In the genomic region with DNA sequence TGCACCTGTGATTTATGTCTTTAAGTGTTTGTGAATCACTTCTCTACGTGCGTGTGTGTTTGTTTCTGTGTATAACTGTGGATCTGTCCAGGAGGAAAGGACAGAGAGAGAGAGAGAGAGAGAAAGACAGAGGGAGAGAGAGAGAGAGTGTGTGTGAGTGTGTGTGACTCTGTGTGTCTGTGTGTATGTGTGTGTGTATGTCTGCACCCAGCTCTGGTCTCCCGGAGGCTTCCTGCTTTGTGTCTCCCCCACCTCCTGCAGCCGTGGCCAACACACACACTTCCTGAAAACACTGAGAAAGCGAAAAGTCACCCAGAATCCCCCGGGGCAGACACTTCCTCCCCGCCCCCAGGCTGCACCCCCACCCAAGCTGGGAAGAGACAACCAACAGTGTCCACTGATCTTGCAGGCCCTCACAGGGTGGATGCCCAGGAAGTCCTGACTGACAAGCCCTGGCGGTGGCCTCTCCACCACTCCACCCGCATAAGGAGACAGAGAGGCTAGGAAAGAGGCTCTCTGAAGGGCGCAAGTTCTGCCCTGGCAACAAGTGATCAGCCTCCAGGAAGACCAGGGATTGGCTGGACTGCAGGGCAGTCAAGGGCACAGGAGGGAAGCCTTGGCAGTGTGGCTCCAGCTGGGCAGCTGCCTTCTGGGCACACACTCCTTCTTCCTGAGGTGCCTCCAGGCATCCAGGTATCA, we compare ENCODE assay signal across 1 cellular context.
A peak's percentile ranks its signal among the peaks of the same experiment; 100 is the strongest.
TF ChIP-seq lines count a peak whose summit lies in the region.

No MANE protein-coding gene starts in this region.

TF ChIP-seq in K562, 482 proteins besides CTCF, POLR2A, EP300 and RAD21 (continued from another document and continues in another):
- TF ChIP-seq, protein P1, sequence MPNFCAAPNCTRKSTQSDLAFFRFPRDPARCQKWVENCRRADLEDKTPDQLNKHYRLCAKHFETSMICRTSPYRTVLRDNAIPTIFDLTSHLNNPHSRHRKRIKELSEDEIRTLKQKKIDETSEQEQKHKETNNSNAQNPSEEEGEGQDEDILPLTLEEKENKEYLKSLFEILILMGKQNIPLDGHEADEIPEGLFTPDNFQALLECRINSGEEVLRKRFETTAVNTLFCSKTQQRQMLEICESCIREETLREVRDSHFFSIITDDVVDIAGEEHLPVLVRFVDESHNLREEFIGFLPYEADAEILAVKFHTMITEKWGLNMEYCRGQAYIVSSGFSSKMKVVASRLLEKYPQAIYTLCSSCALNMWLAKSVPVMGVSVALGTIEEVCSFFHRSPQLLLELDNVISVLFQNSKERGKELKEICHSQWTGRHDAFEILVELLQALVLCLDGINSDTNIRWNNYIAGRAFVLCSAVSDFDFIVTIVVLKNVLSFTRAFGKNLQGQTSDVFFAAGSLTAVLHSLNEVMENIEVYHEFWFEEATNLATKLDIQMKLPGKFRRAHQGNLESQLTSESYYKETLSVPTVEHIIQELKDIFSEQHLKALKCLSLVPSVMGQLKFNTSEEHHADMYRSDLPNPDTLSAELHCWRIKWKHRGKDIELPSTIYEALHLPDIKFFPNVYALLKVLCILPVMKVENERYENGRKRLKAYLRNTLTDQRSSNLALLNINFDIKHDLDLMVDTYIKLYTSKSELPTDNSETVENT (CRISPR knock-in tag; IDR thresholded peaks at IDR 0.05) = no peak
- TF ChIP-seq ZNF184 (CRISPR knock-in tag; IDR thresholded peaks at IDR 0.05) (no peak), RBBP5 (IDR thresholded peaks at IDR 0.05; ENCODE audit: borderline replicate concordance, insufficient read depth, low read length, poor library complexity, severe bottlenecking) (no peak), NEUROD1 (IDR thresholded peaks at IDR 0.05; ENCODE audit: borderline replicate concordance, low read depth, low read length, partially characterized antibody) (no peak), KLF13 (tag; IDR thresholded peaks at IDR 0.05; ENCODE audit: borderline replicate concordance, low read depth) (no peak), NFE2 (IDR thresholded peaks at IDR 0.05; ENCODE audit: low read depth) (no peak), NCOA6 (IDR thresholded peaks at IDR 0.05) (no peak), KLF1 (tag; IDR thresholded peaks at IDR 0.05) (no peak), POLR2AphosphoS5 (IDR thresholded peaks at IDR 0.05; ENCODE audit: control insufficient read depth, insufficient read depth, low read depth, low read length) (peak; percentile 49; the same call in 1 of the 2 replicates), ZNF408 (CRISPR knock-in tag; IDR thresholded peaks at IDR 0.05; ENCODE audit: low read depth) (no peak), ZNF644 (tag; IDR thresholded peaks at IDR 0.05; ENCODE audit: low read depth) (no peak), ATF7 (IDR thresholded peaks at IDR 0.05) (no peak), JUN (IDR thresholded peaks at IDR 0.05; ENCODE audit: borderline replicate concordance, low read depth, low read length) (no peak), JUN (CRISPR knock-in tag; IDR thresholded peaks at IDR 0.05; ENCODE audit: borderline replicate concordance) (no peak), MEF2A (IDR thresholded peaks at IDR 0.05; ENCODE audit: control insufficient read depth, low read depth, low read length) (no peak), DMBX1 (CRISPR knock-in tag; IDR thresholded peaks at IDR 0.05; ENCODE audit: borderline replicate concordance) (no peak), CTBP1 (IDR thresholded peaks at IDR 0.05; ENCODE audit: borderline replicate concordance) (no peak), ZNF75A (CRISPR knock-in tag; IDR thresholded peaks at IDR 0.05) (no peak), SREBF2 (CRISPR knock-in tag; IDR thresholded peaks at IDR 0.05) (no peak), SRSF1 (IDR thresholded peaks at IDR 0.05; ENCODE audit: low read depth, low read length) (no peak), NFYB (IDR thresholded peaks at IDR 0.05; ENCODE audit: extremely low read depth, insufficient read length) (peak; percentile 84), MCM2 (IDR thresholded peaks at IDR 0.05; ENCODE audit: low read depth) (no peak), RHOXF2B (CRISPR knock-in tag; conservative IDR thresholded peaks at IDR 0.05) (no peak), FOXP1 (CRISPR knock-in tag; IDR thresholded peaks at IDR 0.05) (no peak), PHTF2 (CRISPR knock-in tag; IDR thresholded peaks at IDR 0.05) (no peak), KHSRP (IDR thresholded peaks at IDR 0.05) (0 out of 2 replicates have a peak, but pooled peaks have one; percentile 49), XRCC3 (IDR thresholded peaks at IDR 0.05) (no peak), LARP7 (IDR thresholded peaks at IDR 0.05) (peak; percentile 83; the same call in 1 of the 2 replicates), SNIP1 (IDR thresholded peaks at IDR 0.05; ENCODE audit: low read depth) (no peak), ELF4 (CRISPR knock-in tag; IDR thresholded peaks at IDR 0.05) (peak; percentile 90), ZNF217 (CRISPR knock-in tag; IDR thresholded peaks at IDR 0.05) (no peak), MYC (IDR thresholded peaks at IDR 0.05; ENCODE audit: low read depth, low read length) (peak; percentile 32; the same call in 1 of the 2 replicates), MYC (CRISPR knock-in tag; IDR thresholded peaks at IDR 0.05; ENCODE audit: borderline replicate concordance, low read depth) (no peak), GTF2A2 (tag; IDR thresholded peaks at IDR 0.05) (no peak), NFIC (IDR thresholded peaks at IDR 0.05) (peak; percentile 20; the same call in 1 of the 2 replicates), NR3C1 (CRISPR knock-in tag; IDR thresholded peaks at IDR 0.05) (no peak), THRAP3 (IDR thresholded peaks at IDR 0.05; ENCODE audit: borderline replicate concordance) (peak; percentile 71; the same call in 1 of the 2 replicates), FOXK1 (CRISPR knock-in tag; IDR thresholded peaks at IDR 0.05; ENCODE audit: borderline replicate concordance) (no peak), RBM17 (IDR thresholded peaks at IDR 0.05; ENCODE audit: borderline replicate concordance, low read depth, low read length) (no peak)
- TF ChIP-seq, protein P2, sequence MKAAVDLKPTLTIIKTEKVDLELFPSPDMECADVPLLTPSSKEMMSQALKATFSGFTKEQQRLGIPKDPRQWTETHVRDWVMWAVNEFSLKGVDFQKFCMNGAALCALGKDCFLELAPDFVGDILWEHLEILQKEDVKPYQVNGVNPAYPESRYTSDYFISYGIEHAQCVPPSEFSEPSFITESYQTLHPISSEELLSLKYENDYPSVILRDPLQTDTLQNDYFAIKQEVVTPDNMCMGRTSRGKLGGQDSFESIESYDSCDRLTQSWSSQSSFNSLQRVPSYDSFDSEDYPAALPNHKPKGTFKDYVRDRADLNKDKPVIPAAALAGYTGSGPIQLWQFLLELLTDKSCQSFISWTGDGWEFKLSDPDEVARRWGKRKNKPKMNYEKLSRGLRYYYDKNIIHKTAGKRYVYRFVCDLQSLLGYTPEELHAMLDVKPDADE (conservative IDR thresholded peaks at IDR 0.05; ENCODE audit: control insufficient read depth, low read depth, low read length) = no peak
- TF ChIP-seq, protein P3, sequence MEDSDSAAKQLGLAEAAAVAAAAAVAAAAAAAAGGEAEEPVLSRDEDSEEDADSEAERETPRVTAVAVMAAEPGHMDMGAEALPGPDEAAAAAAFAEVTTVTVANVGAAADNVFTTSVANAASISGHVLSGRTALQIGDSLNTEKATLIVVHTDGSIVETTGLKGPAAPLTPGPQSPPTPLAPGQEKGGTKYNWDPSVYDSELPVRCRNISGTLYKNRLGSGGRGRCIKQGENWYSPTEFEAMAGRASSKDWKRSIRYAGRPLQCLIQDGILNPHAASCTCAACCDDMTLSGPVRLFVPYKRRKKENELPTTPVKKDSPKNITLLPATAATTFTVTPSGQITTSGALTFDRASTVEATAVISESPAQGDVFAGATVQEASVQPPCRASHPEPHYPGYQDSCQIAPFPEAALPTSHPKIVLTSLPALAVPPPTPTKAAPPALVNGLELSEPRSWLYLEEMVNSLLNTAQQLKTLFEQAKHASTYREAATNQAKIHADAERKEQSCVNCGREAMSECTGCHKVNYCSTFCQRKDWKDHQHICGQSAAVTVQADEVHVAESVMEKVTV (CRISPR knock-in tag; IDR thresholded peaks at IDR 0.05) = no peak
- TF ChIP-seq, protein P4, sequence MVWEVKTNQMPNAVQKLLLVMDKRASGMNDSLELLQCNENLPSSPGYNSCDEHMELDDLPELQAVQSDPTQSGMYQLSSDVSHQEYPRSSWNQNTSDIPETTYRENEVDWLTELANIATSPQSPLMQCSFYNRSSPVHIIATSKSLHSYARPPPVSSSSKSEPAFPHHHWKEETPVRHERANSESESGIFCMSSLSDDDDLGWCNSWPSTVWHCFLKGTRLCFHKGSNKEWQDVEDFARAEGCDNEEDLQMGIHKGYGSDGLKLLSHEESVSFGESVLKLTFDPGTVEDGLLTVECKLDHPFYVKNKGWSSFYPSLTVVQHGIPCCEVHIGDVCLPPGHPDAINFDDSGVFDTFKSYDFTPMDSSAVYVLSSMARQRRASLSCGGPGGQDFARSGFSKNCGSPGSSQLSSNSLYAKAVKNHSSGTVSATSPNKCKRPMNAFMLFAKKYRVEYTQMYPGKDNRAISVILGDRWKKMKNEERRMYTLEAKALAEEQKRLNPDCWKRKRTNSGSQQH (CRISPR knock-in tag; IDR thresholded peaks at IDR 0.05) = 0 out of 2 replicates have a peak, but pooled peaks have one; percentile 26
- TF ChIP-seq, protein P5, sequence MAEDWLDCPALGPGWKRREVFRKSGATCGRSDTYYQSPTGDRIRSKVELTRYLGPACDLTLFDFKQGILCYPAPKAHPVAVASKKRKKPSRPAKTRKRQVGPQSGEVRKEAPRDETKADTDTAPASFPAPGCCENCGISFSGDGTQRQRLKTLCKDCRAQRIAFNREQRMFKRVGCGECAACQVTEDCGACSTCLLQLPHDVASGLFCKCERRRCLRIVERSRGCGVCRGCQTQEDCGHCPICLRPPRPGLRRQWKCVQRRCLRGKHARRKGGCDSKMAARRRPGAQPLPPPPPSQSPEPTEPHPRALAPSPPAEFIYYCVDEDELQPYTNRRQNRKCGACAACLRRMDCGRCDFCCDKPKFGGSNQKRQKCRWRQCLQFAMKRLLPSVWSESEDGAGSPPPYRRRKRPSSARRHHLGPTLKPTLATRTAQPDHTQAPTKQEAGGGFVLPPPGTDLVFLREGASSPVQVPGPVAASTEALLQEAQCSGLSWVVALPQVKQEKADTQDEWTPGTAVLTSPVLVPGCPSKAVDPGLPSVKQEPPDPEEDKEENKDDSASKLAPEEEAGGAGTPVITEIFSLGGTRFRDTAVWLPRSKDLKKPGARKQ (CRISPR knock-in tag; IDR thresholded peaks at IDR 0.05) = no peak
- TF ChIP-seq, protein P6, sequence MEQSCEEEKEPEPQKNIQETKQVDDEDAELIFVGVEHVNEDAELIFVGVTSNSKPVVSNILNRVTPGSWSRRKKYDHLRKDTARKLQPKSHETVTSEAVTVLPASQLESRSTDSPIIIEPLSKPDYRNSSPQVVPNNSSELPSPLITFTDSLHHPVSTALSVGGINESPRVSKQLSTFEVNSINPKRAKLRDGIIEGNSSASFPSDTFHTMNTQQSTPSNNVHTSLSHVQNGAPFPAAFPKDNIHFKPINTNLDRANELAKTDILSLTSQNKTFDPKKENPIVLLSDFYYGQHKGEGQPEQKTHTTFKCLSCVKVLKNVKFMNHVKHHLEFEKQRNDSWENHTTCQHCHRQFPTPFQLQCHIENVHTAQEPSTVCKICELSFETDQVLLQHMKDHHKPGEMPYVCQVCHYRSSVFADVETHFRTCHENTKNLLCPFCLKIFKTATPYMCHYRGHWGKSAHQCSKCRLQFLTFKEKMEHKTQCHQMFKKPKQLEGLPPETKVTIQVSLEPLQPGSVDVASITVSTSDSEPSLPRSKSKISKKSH (CRISPR knock-in tag; IDR thresholded peaks at IDR 0.05) = no peak
- TF ChIP-seq, protein P7, sequence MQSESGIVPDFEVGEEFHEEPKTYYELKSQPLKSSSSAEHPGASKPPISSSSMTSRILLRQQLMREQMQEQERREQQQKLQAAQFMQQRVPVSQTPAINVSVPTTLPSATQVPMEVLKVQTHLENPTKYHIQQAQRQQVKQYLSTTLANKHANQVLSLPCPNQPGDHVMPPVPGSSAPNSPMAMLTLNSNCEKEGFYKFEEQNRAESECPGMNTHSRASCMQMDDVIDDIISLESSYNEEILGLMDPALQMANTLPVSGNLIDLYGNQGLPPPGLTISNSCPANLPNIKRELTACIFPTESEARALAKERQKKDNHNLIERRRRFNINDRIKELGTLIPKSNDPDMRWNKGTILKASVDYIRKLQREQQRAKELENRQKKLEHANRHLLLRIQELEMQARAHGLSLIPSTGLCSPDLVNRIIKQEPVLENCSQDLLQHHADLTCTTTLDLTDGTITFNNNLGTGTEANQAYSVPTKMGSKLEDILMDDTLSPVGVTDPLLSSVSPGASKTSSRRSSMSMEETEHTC (IDR thresholded peaks at IDR 0.05) = no peak
- TF ChIP-seq, protein P8, sequence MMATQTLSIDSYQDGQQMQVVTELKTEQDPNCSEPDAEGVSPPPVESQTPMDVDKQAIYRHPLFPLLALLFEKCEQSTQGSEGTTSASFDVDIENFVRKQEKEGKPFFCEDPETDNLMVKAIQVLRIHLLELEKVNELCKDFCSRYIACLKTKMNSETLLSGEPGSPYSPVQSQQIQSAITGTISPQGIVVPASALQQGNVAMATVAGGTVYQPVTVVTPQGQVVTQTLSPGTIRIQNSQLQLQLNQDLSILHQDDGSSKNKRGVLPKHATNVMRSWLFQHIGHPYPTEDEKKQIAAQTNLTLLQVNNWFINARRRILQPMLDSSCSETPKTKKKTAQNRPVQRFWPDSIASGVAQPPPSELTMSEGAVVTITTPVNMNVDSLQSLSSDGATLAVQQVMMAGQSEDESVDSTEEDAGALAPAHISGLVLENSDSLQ (IDR thresholded peaks at IDR 0.05) = peak; percentile 72
- TF ChIP-seq, protein P9, sequence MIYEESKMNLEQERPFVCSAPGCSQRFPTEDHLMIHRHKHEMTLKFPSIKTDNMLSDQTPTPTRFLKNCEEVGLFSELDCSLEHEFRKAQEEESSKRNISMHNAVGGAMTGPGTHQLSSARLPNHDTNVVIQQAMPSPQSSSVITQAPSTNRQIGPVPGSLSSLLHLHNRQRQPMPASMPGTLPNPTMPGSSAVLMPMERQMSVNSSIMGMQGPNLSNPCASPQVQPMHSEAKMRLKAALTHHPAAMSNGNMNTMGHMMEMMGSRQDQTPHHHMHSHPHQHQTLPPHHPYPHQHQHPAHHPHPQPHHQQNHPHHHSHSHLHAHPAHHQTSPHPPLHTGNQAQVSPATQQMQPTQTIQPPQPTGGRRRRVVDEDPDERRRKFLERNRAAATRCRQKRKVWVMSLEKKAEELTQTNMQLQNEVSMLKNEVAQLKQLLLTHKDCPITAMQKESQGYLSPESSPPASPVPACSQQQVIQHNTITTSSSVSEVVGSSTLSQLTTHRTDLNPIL (CRISPR knock-in tag; IDR thresholded peaks at IDR 0.05) = no peak
- TF ChIP-seq, protein P10, sequence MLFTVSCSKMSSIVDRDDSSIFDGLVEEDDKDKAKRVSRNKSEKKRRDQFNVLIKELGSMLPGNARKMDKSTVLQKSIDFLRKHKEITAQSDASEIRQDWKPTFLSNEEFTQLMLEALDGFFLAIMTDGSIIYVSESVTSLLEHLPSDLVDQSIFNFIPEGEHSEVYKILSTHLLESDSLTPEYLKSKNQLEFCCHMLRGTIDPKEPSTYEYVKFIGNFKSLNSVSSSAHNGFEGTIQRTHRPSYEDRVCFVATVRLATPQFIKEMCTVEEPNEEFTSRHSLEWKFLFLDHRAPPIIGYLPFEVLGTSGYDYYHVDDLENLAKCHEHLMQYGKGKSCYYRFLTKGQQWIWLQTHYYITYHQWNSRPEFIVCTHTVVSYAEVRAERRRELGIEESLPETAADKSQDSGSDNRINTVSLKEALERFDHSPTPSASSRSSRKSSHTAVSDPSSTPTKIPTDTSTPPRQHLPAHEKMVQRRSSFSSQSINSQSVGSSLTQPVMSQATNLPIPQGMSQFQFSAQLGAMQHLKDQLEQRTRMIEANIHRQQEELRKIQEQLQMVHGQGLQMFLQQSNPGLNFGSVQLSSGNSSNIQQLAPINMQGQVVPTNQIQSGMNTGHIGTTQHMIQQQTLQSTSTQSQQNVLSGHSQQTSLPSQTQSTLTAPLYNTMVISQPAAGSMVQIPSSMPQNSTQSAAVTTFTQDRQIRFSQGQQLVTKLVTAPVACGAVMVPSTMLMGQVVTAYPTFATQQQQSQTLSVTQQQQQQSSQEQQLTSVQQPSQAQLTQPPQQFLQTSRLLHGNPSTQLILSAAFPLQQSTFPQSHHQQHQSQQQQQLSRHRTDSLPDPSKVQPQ (CRISPR knock-in tag; IDR thresholded peaks at IDR 0.05; ENCODE audit: borderline replicate concordance) = no peak
